ENCODE assay signal across 1 cellular context in genomic region chr9:125743687-125744428, GRCh38.
TF ChIP-seq lines count a peak whose summit lies in the region.

No MANE protein-coding gene starts in this region.

TF ChIP-seq in GM23338, 12 proteins besides CTCF, POLR2A, EP300 and RAD21:
- TF ChIP-seq REST (IDR thresholded peaks at IDR 0.05; ENCODE audit: unreplicated experiment): no peak
- no peak for TF ChIP-seq STAT1 (IDR thresholded peaks at IDR 0.05; ENCODE audit: unreplicated experiment)
